ENCODE assay signal across 8 cellular contexts in the genomic region with DNA sequence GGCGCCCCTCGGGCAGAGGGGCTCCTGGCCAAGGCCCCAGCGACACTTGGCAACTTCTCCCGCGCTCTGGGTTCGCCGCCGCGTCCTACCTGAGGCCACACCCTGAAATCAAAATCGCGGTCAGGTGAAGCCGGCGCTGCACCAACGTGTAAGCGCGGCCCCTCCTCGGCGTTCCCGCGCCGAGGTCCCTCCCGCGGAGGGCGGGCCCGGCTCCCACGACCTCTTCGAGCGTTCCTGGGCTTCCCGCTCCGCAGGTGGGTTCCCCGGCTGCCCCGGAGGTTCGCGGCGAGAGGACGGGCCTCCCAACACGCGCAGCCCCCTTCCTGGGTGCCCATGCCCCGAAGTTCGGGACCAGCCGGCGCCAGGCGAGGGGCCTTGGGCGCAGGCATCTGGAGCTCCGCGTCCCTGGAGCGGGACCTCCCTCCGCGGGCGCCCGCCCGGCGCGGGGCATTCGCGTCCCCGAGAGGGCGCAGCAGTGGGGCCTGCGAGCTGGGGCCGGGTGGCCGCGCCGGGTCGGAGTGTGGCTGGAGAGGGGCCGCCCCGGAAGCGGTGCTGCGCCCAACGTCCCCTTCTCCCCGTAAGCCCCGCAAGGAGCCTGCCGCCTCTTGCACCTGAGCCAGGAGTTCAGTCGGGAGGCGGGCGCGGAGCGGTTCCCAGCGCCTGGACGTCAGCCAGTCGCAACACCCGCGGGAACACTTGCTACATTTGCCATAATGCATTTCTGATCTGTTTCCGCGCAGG. TPM values are rescaled to one million over a fixed set of nuclear protein-coding genes. Genes with fewer than 3 reads are reported as not detected.
DNase-seq lines count a peak whose midpoint lies in the region; ATAC-seq lines count a peak whose summit lies in the region.

No MANE protein-coding gene starts in this region.

- peaks cover 7% of the 10 kb centered on the region for H3K27me3 ChIP-seq in CD4-positive, alpha-beta memory T cell (ENCODE audit: insufficient read depth, low read length)
- H3K27me3 ChIP-seq in HUES6 (ENCODE audit: control insufficient read depth, insufficient read depth, low read length) (peaks cover 57% of the 10 kb centered on the region), iPS-15b (ENCODE audit: control insufficient read depth, insufficient read depth, low read length) (peaks cover 32% of the 10 kb centered on the region), skeletal muscle tissue (ENCODE audit: control insufficient read depth in 3 of 3, insufficient read depth in 3 of 3, low read length in 3 of 3) (peaks cover 0 to 11% (median 7%) of the 10 kb centered on the region in 3 donors)

- peak overlapping the region; percentile 50 to 84 (median 76) for H3K4me3 Mint-ChIP-seq in CD4-positive, alpha-beta memory T cell
- peak overlapping the region; percentile 78 for H3K4me3 Mint-ChIP-seq in activated naive CD8-positive, alpha-beta T cell

- no peaks in the 10 kb centered on the region for H3K36me3 Mint-ChIP-seq in CD4-positive, alpha-beta memory T cell
- H3K36me3 Mint-ChIP-seq in activated naive CD8-positive, alpha-beta T cell = no peaks in the 10 kb centered on the region

- intact Hi-C loops in CD4-positive, alpha-beta memory T cell (cut with micrococcal nuclease) = no loop called here

- POLR2A ChIA-PET in CD4-positive, alpha-beta memory T cell (lab: Charles Lee; ENCODE audit: partially characterized antibody) = interaction anchor here (1.0 kb wide), 1 partner anchor 14 kb away, joined by 3 read pairs; the partner anchor contains the start of gene PAK6

- H3K9ac ChIP-seq in HUES6 (ENCODE audit: low read length) = peak overlapping the region; percentile 59
- H3K9ac ChIP-seq in iPS-15b (ENCODE audit: low read depth, low read length) = peak overlapping the region; percentile 47
- peak overlapping the region; percentile 60 to 82 (median 65) for H3K9ac ChIP-seq in skeletal muscle tissue (ENCODE audit: low read depth in 1 of 3, low read length in 3 of 3)

- H3K36me3 ChIP-seq in CD4-positive, alpha-beta memory T cell (ENCODE audit: insufficient read depth, low read length) = no peaks in the 10 kb centered on the region
- H3K36me3 ChIP-seq in HUES6 (ENCODE audit: control insufficient read depth, insufficient read depth, low read length) (no peaks in the 10 kb centered on the region), iPS-15b (ENCODE audit: control insufficient read depth, insufficient read depth, low read length) (no peaks in the 10 kb centered on the region), skeletal muscle tissue (ENCODE audit: control insufficient read depth in 3 of 3, insufficient read depth in 3 of 3, low read length in 3 of 3) (peaks cover 0 to 2% (median 0%) of the 10 kb centered on the region in 3 donors)

- peaks cover 16% of the 10 kb centered on the region in 2 donors for H3K27me3 Mint-ChIP-seq in CD4-positive, alpha-beta memory T cell
- H3K27me3 Mint-ChIP-seq in activated naive CD8-positive, alpha-beta T cell = peaks cover 11% of the 10 kb centered on the region

- H3K27ac ChIP-seq in CD4-positive, alpha-beta memory T cell (ENCODE audit: low read depth, low read length) = no peak overlapping the region
- no peak overlapping the region for H3K27ac ChIP-seq in HUES6 (ENCODE audit: low read depth, low read length)
- H3K27ac ChIP-seq in skeletal muscle tissue (ENCODE audit: low read depth, low read length) = no peak overlapping the region

- H3K4me3 ChIP-seq in CD4-positive, alpha-beta memory T cell (ENCODE audit: low read length in 2 of 2) = peak overlapping the region; percentile 23 to 51
- H3K4me3 ChIP-seq in HUES6 (ENCODE audit: low read depth, low read length) (peak overlapping the region; percentile 62), iPS-15b (ENCODE audit: low read depth, low read length) (peak overlapping the region; percentile 62), skeletal muscle tissue (ENCODE audit: low read length in 3 of 3) (peak overlapping the region; percentile 71 to 80 (median 75))

- CTCF ChIA-PET in CD4-positive, alpha-beta memory T cell (lab: Charles Lee; ENCODE audit: partially characterized antibody) = no interaction called here

- peaks cover 0 to 1% (median 0%) of the 10 kb centered on the region in 8 donors for H3K9me3 Mint-ChIP-seq in CD4-positive, alpha-beta memory T cell
- H3K9me3 Mint-ChIP-seq in activated naive CD8-positive, alpha-beta T cell (ENCODE audit: low read depth) = no peaks in the 10 kb centered on the region

- no peaks in the 10 kb centered on the region for H3K9me3 ChIP-seq in CD4-positive, alpha-beta memory T cell (ENCODE audit: control insufficient read depth in 1 of 2, low read length in 2 of 2)
- H3K9me3 ChIP-seq in HUES6 (ENCODE audit: control insufficient read depth, insufficient read depth, low read depth, low read length) (no peaks in the 10 kb centered on the region), iPS-15b (ENCODE audit: control insufficient read depth, insufficient read depth, low read length) (no peaks in the 10 kb centered on the region), skeletal muscle tissue (ENCODE audit: control insufficient read depth in 3 of 3, low read length in 3 of 3) (no peaks in the 10 kb centered on the region)

- peaks cover 2 to 18% (median 12%) of the 10 kb centered on the region in 4 donors for H3K4me1 Mint-ChIP-seq in CD4-positive, alpha-beta memory T cell
- peaks cover 7% of the 10 kb centered on the region for H3K4me1 Mint-ChIP-seq in activated naive CD8-positive, alpha-beta T cell (ENCODE audit: low read depth)

- ATAC-seq in GM18907 (IDR thresholded peaks at IDR 0.05; ENCODE audit: unreplicated experiment) = no peak
- ATAC-seq in HG03139 (IDR thresholded peaks at IDR 0.05; ENCODE audit: unreplicated experiment) = no peak
- no peak for ATAC-seq in HG03521 (IDR thresholded peaks at IDR 0.05; ENCODE audit: unreplicated experiment)

- DNase-seq in CD4-positive, alpha-beta memory T cell = peak in 3 of 5 donors; percentile 7 to 15 (median 12)

- H3K27ac Mint-ChIP-seq in CD4-positive, alpha-beta memory T cell = peak overlapping the region in 2 of 7 donors; percentile 21 to 70
- no peak overlapping the region for H3K27ac Mint-ChIP-seq in activated naive CD8-positive, alpha-beta T cell

- H3K4me1 ChIP-seq in CD4-positive, alpha-beta memory T cell (ENCODE audit: insufficient read depth, low read length) = peaks cover 5% of the 10 kb centered on the region
- H3K4me1 ChIP-seq in HUES6 (ENCODE audit: control insufficient read depth, insufficient read depth, low read length) (peaks cover 17% of the 10 kb centered on the region), iPS-15b (ENCODE audit: control insufficient read depth, insufficient read depth, low read length) (no peaks in the 10 kb centered on the region), skeletal muscle tissue (ENCODE audit: control insufficient read depth in 3 of 3, insufficient read depth in 3 of 3, low read length in 3 of 3) (peaks cover 18 to 36% (median 24%) of the 10 kb centered on the region in 3 donors)

RNA-seq across cellular contexts. Expression of gene PAK6, which starts 13.7 kb away (rescaled TPM):
- total RNA-seq in CD4-positive, alpha-beta memory T cell = under 1 TPM in 1 of 2 experiments, not detected in 1; 0.67 TPM
- 1 to 10 TPM in 1 of 2 donors, under 1 TPM in 1; 0.53 to 1.7 TPM for polyA plus RNA-seq in CD4-positive, alpha-beta memory T cell
- total RNA-seq in skeletal muscle tissue = 1.0 TPM

RNA-seq across cellular contexts. Expression of gene ANKRD63, which starts 30.3 kb away (rescaled TPM):
- not detected for total RNA-seq in CD4-positive, alpha-beta memory T cell
- not detected for polyA plus RNA-seq in CD4-positive, alpha-beta memory T cell
- not detected for total RNA-seq in skeletal muscle tissue

RNA-seq across cellular contexts. Expression of gene PLCB2, which starts 55.1 kb away (rescaled TPM):
- 100 to 1,000 TPM; 211 to 219 TPM for total RNA-seq in CD4-positive, alpha-beta memory T cell
- 10 to 100 TPM; 22.6 to 37.5 TPM for polyA plus RNA-seq in CD4-positive, alpha-beta memory T cell
- 3.7 TPM for total RNA-seq in skeletal muscle tissue

Comparison
In these comparisons a context has a peak if more than half of its experiments do, and no peak if none do; other contexts are left out.
1. RNA of gene PLCB2, which starts 55.1 kb away (total RNA-seq): 211 to 219 TPM in CD4-positive, alpha-beta memory T cell; 3.7 TPM in skeletal muscle tissue (single experiment); every median in the first group is over 10 times any median in the second.
2. Peak in every context shown above with its lines, with median percentiles within 50 percentile points of each other: H3K4me3 ChIP-seq and H3K9ac ChIP-seq.